In genomic region chr11:46533396-46534110, GRCh38 we compare ENCODE assay signal across 2 cellular contexts.
TF ChIP-seq lines count a peak whose summit lies in the region.

No MANE protein-coding gene starts in this region.

TF ChIP-seq in HepG2, 621 proteins besides CTCF, POLR2A, EP300 and RAD21 (continued from another document):
- TF ChIP-seq KIAA2018 (CRISPR knock-in tag; IDR thresholded peaks at IDR 0.05; ENCODE audit: borderline replicate concordance) (no peak), IKZF4 (CRISPR knock-in tag; IDR thresholded peaks at IDR 0.05; ENCODE audit: borderline replicate concordance, low read depth, not compliant biosample characterization) (no peak), ZKSCAN8 (CRISPR knock-in tag; IDR thresholded peaks at IDR 0.05; ENCODE audit: borderline replicate concordance) (no peak), GATA4 (IDR thresholded peaks at IDR 0.05; ENCODE audit: borderline replicate concordance, low read depth) (no peak)

TF ChIP-seq in WTC11, 78 proteins besides CTCF, POLR2A, EP300 and RAD21 (continued from another document):
- TF ChIP-seq HMGXB4 (CRISPR knock-in tag; IDR thresholded peaks at IDR 0.05) = no peak
- no peak for TF ChIP-seq ZNF317 (CRISPR knock-in tag; IDR thresholded peaks at IDR 0.05; ENCODE audit: borderline replicate concordance, low read depth)
- TF ChIP-seq CREM (CRISPR knock-in tag; IDR thresholded peaks at IDR 0.05) = no peak
- TF ChIP-seq E2F5 (CRISPR knock-in tag; IDR thresholded peaks at IDR 0.05) = no peak
- no peak for TF ChIP-seq E2F1 (CRISPR knock-in tag; IDR thresholded peaks at IDR 0.05)
- TF ChIP-seq IRF2 (CRISPR knock-in tag; IDR thresholded peaks at IDR 0.05; ENCODE audit: borderline replicate concordance, low read depth) = no peak
- no peak for TF ChIP-seq ERG (CRISPR knock-in tag; IDR thresholded peaks at IDR 0.05)
- no peak for TF ChIP-seq E2F4 (CRISPR knock-in tag; IDR thresholded peaks at IDR 0.05; ENCODE audit: borderline replicate concordance, low read depth)
- TF ChIP-seq ZNF671 (CRISPR knock-in tag; IDR thresholded peaks at IDR 0.05) = no peak
- TF ChIP-seq NR2C2 (CRISPR knock-in tag; IDR thresholded peaks at IDR 0.05) = no peak
- no peak for TF ChIP-seq ZNF423 (CRISPR knock-in tag; IDR thresholded peaks at IDR 0.05)
- TF ChIP-seq TEAD4 (CRISPR knock-in tag; IDR thresholded peaks at IDR 0.05) = no peak
- TF ChIP-seq MYBL2 (CRISPR knock-in tag; IDR thresholded peaks at IDR 0.05) = no peak
- TF ChIP-seq EMX1 (CRISPR knock-in tag; IDR thresholded peaks at IDR 0.05) = no peak
- no peak for TF ChIP-seq STAT6 (CRISPR knock-in tag; conservative IDR thresholded peaks at IDR 0.05; ENCODE audit: low read depth)
- TF ChIP-seq JAZF1 (CRISPR knock-in tag; IDR thresholded peaks at IDR 0.05) = no peak
